ENCODE assay signal across 1 cellular context in the genomic region with DNA sequence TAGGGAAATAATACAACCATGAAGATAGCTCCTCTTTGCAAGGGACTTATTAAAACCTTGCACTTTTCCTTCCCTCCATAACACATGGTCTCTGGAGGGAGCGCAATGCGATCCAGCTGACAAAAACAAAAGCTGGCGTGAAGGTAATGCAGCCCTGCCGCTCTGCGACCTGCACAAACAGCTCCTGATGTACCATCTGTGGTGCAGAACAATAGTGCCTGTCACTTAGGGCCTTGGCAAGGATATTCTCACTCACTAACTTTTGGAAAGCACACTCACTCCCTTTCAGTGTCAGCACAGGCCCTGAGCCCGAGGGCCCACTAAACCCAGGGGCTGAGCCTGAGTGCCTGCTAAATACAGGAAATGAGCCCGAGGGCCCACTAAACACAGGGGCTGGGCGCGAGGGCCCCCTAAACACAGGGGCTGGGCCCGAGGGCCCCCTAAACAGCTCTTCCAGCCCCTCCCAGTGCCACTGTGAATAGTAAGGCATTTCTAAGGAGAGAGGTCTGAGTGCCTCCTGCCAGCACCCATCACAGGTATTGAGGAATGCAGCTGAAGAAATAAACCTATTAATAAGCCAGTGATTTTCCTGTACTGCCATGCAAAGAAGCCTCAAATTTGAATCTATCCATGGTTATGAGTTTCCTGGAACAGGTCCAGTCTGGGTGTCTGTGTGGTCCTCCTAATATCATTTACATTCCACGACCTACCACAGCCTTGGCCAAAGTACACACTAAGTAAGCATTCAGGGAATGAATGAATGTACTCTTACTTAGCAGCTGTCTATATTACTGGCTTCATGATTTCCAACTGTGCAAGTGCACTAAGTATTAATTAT.
TF ChIP-seq lines count a peak whose summit lies in the region.

No MANE protein-coding gene starts in this region.

TF ChIP-seq in HepG2, 621 proteins besides CTCF, POLR2A, EP300 and RAD21 (continued from another document and continues in another):
- TF ChIP-seq, protein P1, sequence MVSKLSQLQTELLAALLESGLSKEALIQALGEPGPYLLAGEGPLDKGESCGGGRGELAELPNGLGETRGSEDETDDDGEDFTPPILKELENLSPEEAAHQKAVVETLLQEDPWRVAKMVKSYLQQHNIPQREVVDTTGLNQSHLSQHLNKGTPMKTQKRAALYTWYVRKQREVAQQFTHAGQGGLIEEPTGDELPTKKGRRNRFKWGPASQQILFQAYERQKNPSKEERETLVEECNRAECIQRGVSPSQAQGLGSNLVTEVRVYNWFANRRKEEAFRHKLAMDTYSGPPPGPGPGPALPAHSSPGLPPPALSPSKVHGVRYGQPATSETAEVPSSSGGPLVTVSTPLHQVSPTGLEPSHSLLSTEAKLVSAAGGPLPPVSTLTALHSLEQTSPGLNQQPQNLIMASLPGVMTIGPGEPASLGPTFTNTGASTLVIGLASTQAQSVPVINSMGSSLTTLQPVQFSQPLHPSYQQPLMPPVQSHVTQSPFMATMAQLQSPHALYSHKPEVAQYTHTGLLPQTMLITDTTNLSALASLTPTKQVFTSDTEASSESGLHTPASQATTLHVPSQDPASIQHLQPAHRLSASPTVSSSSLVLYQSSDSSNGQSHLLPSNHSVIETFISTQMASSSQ (IDR thresholded peaks at IDR 0.05; ENCODE audit: low read depth): 0 out of 2 replicates have a peak, but pooled peaks have one; percentile 8
- TF ChIP-seq, protein P1 (CRISPR knock-in tag; IDR thresholded peaks at IDR 0.05; ENCODE audit: borderline replicate concordance): no peak
- TF ChIP-seq ELF3 (CRISPR knock-in tag; IDR thresholded peaks at IDR 0.05): peak; percentile 14; the same call in 1 of the 2 replicates
- TF ChIP-seq BCL6 (CRISPR knock-in tag; IDR thresholded peaks at IDR 0.05): peak; percentile 74
- TF ChIP-seq FOXA3 (CRISPR knock-in tag; IDR thresholded peaks at IDR 0.05): peak; percentile 57
- TF ChIP-seq MED1 (CRISPR knock-in tag; IDR thresholded peaks at IDR 0.05): peak; percentile 53; the same call in 1 of the 2 replicates
- peak; percentile 93 for TF ChIP-seq TEAD3 (CRISPR knock-in tag; optimal IDR thresholded peaks at IDR 0.05; ENCODE audit: borderline replicate concordance)
- TF ChIP-seq ERF (CRISPR knock-in tag; IDR thresholded peaks at IDR 0.05): no peak
- TF ChIP-seq ZNF703 (CRISPR knock-in tag; IDR thresholded peaks at IDR 0.05; ENCODE audit: borderline replicate concordance): no peak
- peak; percentile 27; the same call in 1 of the 2 replicates for TF ChIP-seq NR2F6 (IDR thresholded peaks at IDR 0.05)
- TF ChIP-seq NR2F6 (CRISPR knock-in tag; IDR thresholded peaks at IDR 0.05): no peak
- peak; percentile 61 for TF ChIP-seq ZNF687 (CRISPR knock-in tag; IDR thresholded peaks at IDR 0.05)
- TF ChIP-seq, protein P2, sequence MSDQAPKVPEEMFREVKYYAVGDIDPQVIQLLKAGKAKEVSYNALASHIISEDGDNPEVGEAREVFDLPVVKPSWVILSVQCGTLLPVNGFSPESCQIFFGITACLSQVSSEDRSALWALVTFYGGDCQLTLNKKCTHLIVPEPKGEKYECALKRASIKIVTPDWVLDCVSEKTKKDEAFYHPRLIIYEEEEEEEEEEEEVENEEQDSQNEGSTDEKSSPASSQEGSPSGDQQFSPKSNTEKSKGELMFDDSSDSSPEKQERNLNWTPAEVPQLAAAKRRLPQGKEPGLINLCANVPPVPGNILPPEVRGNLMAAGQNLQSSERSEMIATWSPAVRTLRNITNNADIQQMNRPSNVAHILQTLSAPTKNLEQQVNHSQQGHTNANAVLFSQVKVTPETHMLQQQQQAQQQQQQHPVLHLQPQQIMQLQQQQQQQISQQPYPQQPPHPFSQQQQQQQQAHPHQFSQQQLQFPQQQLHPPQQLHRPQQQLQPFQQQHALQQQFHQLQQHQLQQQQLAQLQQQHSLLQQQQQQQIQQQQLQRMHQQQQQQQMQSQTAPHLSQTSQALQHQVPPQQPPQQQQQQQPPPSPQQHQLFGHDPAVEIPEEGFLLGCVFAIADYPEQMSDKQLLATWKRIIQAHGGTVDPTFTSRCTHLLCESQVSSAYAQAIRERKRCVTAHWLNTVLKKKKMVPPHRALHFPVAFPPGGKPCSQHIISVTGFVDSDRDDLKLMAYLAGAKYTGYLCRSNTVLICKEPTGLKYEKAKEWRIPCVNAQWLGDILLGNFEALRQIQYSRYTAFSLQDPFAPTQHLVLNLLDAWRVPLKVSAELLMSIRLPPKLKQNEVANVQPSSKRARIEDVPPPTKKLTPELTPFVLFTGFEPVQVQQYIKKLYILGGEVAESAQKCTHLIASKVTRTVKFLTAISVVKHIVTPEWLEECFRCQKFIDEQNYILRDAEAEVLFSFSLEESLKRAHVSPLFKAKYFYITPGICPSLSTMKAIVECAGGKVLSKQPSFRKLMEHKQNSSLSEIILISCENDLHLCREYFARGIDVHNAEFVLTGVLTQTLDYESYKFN (CRISPR knock-in tag; conservative IDR thresholded peaks at IDR 0.05): peak; percentile 76
- no peak for TF ChIP-seq ZNF646 (CRISPR knock-in tag; IDR thresholded peaks at IDR 0.05)
- TF ChIP-seq, protein P3, sequence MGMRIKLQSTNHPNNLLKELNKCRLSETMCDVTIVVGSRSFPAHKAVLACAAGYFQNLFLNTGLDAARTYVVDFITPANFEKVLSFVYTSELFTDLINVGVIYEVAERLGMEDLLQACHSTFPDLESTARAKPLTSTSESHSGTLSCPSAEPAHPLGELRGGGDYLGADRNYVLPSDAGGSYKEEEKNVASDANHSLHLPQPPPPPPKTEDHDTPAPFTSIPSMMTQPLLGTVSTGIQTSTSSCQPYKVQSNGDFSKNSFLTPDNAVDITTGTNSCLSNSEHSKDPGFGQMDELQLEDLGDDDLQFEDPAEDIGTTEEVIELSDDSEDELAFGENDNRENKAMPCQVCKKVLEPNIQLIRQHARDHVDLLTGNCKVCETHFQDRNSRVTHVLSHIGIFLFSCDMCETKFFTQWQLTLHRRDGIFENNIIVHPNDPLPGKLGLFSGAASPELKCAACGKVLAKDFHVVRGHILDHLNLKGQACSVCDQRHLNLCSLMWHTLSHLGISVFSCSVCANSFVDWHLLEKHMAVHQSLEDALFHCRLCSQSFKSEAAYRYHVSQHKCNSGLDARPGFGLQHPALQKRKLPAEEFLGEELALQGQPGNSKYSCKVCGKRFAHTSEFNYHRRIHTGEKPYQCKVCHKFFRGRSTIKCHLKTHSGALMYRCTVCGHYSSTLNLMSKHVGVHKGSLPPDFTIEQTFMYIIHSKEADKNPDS (CRISPR knock-in tag; IDR thresholded peaks at IDR 0.05): 0 out of 2 replicates have a peak, but pooled peaks have one; percentile 51
- TF ChIP-seq NBN (conservative IDR thresholded peaks at IDR 0.05): no peak
- TF ChIP-seq, protein P4, sequence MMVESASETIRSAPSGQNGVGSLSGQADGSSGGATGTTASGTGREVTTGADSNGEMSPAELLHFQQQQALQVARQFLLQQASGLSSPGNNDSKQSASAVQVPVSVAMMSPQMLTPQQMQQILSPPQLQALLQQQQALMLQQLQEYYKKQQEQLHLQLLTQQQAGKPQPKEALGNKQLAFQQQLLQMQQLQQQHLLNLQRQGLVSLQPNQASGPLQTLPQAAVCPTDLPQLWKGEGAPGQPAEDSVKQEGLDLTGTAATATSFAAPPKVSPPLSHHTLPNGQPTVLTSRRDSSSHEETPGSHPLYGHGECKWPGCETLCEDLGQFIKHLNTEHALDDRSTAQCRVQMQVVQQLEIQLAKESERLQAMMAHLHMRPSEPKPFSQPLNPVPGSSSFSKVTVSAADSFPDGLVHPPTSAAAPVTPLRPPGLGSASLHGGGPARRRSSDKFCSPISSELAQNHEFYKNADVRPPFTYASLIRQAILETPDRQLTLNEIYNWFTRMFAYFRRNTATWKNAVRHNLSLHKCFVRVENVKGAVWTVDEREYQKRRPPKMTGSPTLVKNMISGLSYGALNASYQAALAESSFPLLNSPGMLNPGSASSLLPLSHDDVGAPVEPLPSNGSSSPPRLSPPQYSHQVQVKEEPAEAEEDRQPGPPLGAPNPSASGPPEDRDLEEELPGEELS (CRISPR knock-in tag; IDR thresholded peaks at IDR 0.05): no peak
- no peak for TF ChIP-seq KMT2B (CRISPR knock-in tag; IDR thresholded peaks at IDR 0.05)
- TF ChIP-seq CSRNP1 (CRISPR knock-in tag; IDR thresholded peaks at IDR 0.05): no peak
- TF ChIP-seq ZMYM4 (CRISPR knock-in tag; IDR thresholded peaks at IDR 0.05): peak; percentile 33; the same call in 1 of the 2 replicates
- TF ChIP-seq NR2F1 (CRISPR knock-in tag; IDR thresholded peaks at IDR 0.05): 0 out of 4 replicates have a peak, but pooled peaks of 1 of the 2 experiments have one; percentile 21
- TF ChIP-seq HDAC2 (CRISPR knock-in tag; IDR thresholded peaks at IDR 0.05): peak; percentile 71
